ENCODE assay signal across 34 cellular contexts in the genomic region with DNA sequence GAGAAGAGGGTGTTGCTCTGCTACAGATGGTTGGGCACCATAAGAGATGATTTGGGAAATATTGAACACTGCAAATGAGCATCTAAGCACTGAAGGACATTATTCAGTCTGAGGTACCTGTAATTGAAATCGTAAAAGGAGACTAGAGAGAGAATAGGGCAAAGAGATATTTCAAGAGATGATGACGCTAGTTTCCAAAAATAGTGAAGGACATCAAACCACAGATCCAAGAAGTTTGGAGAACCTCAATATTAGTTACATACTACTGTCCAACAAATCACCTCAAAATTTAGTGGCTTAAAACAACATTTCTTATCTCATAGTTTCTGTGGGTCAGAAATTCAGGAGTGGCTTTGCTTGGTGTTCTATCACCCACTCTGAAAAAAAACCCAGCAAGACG.
"Had no signal": no experiment of that assay in that cellular context is flagged by ENCODE, and none has a peak within 500 bp of the region (broad histone marks: within the 10 kb centered on the region; RNA-seq: fewer than 3 reads in every experiment).

No MANE protein-coding gene starts in this region.

- H3K36me3 ChIP-seq: MG63 had no signal

- DNase-seq: Karpas-422, Kasumi-1, MG63, MM.1S, MV-4-11, NCI-H1048, NCI-H1092, NCI-H1092 treated with DMSO at 0.1 percent for 48 hours, NCI-H1105, NCI-H1105 treated with DMSO at 0.1 percent for 48 hours, NCI-H1417, NCI-H1417 treated with DMSO at 0.1 percent for 48 hours, NCI-H1436, NCI-H1436 treated with DMSO at 0.1 percent for 48 hours, NCI-H146, NCI-H1694, NCI-H1694 treated with DMSO at 0.1 percent for 48 hours, NCI-H187, NCI-H187 treated with DMSO at 0.1 percent for 48 hours, NCI-H1930, NCI-H2029, NCI-H2029 treated with DMSO at 0.1 percent for 48 hours, NCI-H2081, NCI-H2081 treated with DMSO at 0.1 percent for 48 hours, NCI-H2107, NCI-H2171, NCI-H2171 treated with DMSO at 0.1 percent for 48 hours, NCI-H2227 treated with DMSO at 0.1 percent for 48 hours, NCI-H226, NCI-H345, NCI-H446, NCI-H446 treated with DMSO at 0.1 percent for 48 hours, NCI-H510A, NCI-H510A treated with DMSO at 0.1 percent for 48 hours had no signal

- H3K9me3 ChIP-seq: MG63 had no signal

- H3K4me3 ChIP-seq: MG63 had no signal
